In genomic region chr7:37015353-37016034, GRCh38 we compare ENCODE assay signal across 15 cellular contexts.
A peak's percentile ranks its signal among the peaks of the same experiment; 100 is the strongest.
DNase-seq lines count a peak whose midpoint lies in the region; ATAC-seq, FAIRE-seq and TF ChIP-seq lines count a peak whose summit lies in the region.
"Had no signal": no experiment of that assay in that cellular context is flagged by ENCODE, and none has a peak within 500 bp of the region (broad histone marks: within the 10 kb centered on the region; RNA-seq: fewer than 3 reads in every experiment).

No MANE protein-coding gene starts in this region.

- 76% methylated on average over 12 of the region's 12 CpGs for WGBS in HepG2 (ENCODE audit: low lambda C conversion rate)

- TF ChIP-seq EP300 in HepG2 (IDR thresholded peaks at IDR 0.05; ENCODE audit: low read depth in 2 of 2, low read length in 2 of 2), result 0 out of 4 replicates have a peak, but pooled peaks of 1 of the 2 experiments have one; percentile 19
- 0 out of 2 replicates have a peak, but pooled peaks have one; percentile 12 for TF ChIP-seq EP300 in HepG2 (CRISPR knock-in tag; IDR thresholded peaks at IDR 0.05; ENCODE audit: borderline replicate concordance)

- FAIRE-seq in HepG2 (lab: Jason Lieb, UNC), result no peak
- FAIRE-seq: G401.6, GM12891, H54 had no signal

- ATAC-seq in CD8-positive, alpha-beta T cell, result no peak
- ATAC-seq in HepG2 (peak; percentile 64), HG02678 (IDR thresholded peaks at IDR 0.05; ENCODE audit: unreplicated experiment) (no peak)
- ATAC-seq: HCT116 had no signal

- peaks cover 19% of the 10 kb centered on the region for H3K4me1 Mint-ChIP-seq in CD8-positive, alpha-beta T cell (ENCODE audit: low read depth)

- no peaks in the 10 kb centered on the region for H4K20me1 ChIP-seq in HepG2 (ENCODE audit: insufficient read depth, low read length)

- no peak overlapping the region for H3K4me3 Mint-ChIP-seq in CD8-positive, alpha-beta T cell
- H3K4me3 Mint-ChIP-seq: CD14-positive monocyte, IgD-negative memory B cell had no signal

- TF ChIP-seq CTCF in CD8-positive, alpha-beta T cell (IDR thresholded peaks at IDR 0.05), result no peak
- TF ChIP-seq CTCF in VCaP (conservative IDR thresholded peaks at IDR 0.05), result no peak
- no peak for TF ChIP-seq CTCF in HepG2 (CRISPR knock-in tag; IDR thresholded peaks at IDR 0.05)

- H3K9ac ChIP-seq in HepG2 (ENCODE audit: insufficient read depth, low read depth, low read length), result no peak overlapping the region
- H3K9ac ChIP-seq: GM23248 had no signal

- no peak for TF ChIP-seq POLR2A in HepG2 (IDR thresholded peaks at IDR 0.05; ENCODE audit: insufficient read depth in 1 of 2, low read depth in 2 of 2, low read length in 2 of 2)
- no peak for TF ChIP-seq POLR2A in erythroblast (IDR thresholded peaks at IDR 0.05; ENCODE audit: low read length)

- H3K27ac ChIP-seq in CD8-positive, alpha-beta T cell (ENCODE audit: low read depth, low read length), result no peak overlapping the region
- H3K27ac ChIP-seq in VCaP, result peak overlapping the region; percentile 73
- H3K27ac ChIP-seq in HepG2 (ENCODE audit: extremely low read length, insufficient read depth, low read length), result peak overlapping the region; percentile 60
- H3K27ac ChIP-seq: GM23248 had no signal

- H3K27me3 ChIP-seq in CD8-positive, alpha-beta T cell (ENCODE audit: insufficient read depth, low read length), result no peaks in the 10 kb centered on the region
- no peaks in the 10 kb centered on the region for H3K27me3 ChIP-seq in HepG2 (ENCODE audit: control insufficient read depth in 1 of 2, insufficient read depth in 2 of 2, low read length in 2 of 2)

- no peaks in the 10 kb centered on the region for H3K27me3 Mint-ChIP-seq in CD8-positive, alpha-beta T cell (ENCODE audit: low read depth)
- H3K27me3 Mint-ChIP-seq: IgD-negative memory B cell had no signal

- CTCF ChIA-PET in CD8-positive, alpha-beta T cell (lab: Charles Lee), result interaction anchor here (0.7 to 1.3 kb wide), 2 partner anchors 19 to 1076 kb away, joined by 3 to 4 read pairs; no protein-coding TSS in a partner anchor
- CTCF ChIA-PET in HepG2 (lab: Yijun Ruan, JAX; ENCODE audit: low intra/inter-chr PET ratio, low total read pairs), result no interaction called here

- peaks cover 22% of the 10 kb centered on the region for H3K36me3 ChIP-seq in CD8-positive, alpha-beta T cell (ENCODE audit: insufficient read depth, low read length)
- H3K36me3 ChIP-seq in HepG2 (replicated peaks in 1 of 2; ENCODE audit: control insufficient read depth in 1 of 2, insufficient read depth in 2 of 2, low read length in 2 of 2), result no peaks in the 10 kb centered on the region

- H3K4me2 ChIP-seq in HepG2 (ENCODE audit: low read depth, low read length), result peak overlapping the region; percentile 50

- H3K9me3 ChIP-seq in CD8-positive, alpha-beta T cell (ENCODE audit: low read length), result no peaks in the 10 kb centered on the region
- H3K9me3 ChIP-seq in HepG2 (ENCODE audit: low read length), result no peaks in the 10 kb centered on the region

- no peak overlapping the region for H3K4me3 ChIP-seq in CD8-positive, alpha-beta T cell (ENCODE audit: low read depth, low read length)
- H3K4me3 ChIP-seq in HepG2 (replicated peaks in 1 of 3; ENCODE audit: insufficient read depth in 1 of 3, low read depth in 2 of 3, low read length in 3 of 3), result peak overlapping the region in 2 of 3 experiments; percentile 13 to 28; a peak in 2 of 6 replicates
- H3K4me3 ChIP-seq: GM23248 had no signal

- BruUV-seq in HepG2 (replicated peaks; lab: Mats Ljungman, UMichigan), result no TSS peak

- no peak for TF ChIP-seq RAD21 in HepG2 (CRISPR knock-in tag; IDR thresholded peaks at IDR 0.05)

- peak overlapping the region; percentile 64 for H2AFZ ChIP-seq in HepG2 (ENCODE audit: low read length)
- H2AFZ ChIP-seq: GM23248 had no signal

- no peak for DNase-seq in CD8-positive, alpha-beta T cell
- DNase-seq in HepG2 (ENCODE audit: low spot score) (peak; percentile 46), erythroblast (lab: John Stamatoyannopoulos, UW) (no peak), SKM-1 (lab: John Stamatoyannopoulos, UW; ENCODE audit: unreplicated experiment) (no peak)
- DNase-seq: DMS79, EL, GM23248 had no signal

- in situ Hi-C loops in HepG2 (cut with HindIII; ENCODE audit: extremely low pct_ligation_motif_present, low pct_unique_long_range_greater_than_20kb), result no loop called here

- no peaks in the 10 kb centered on the region for H3K79me2 ChIP-seq in HepG2 (ENCODE audit: insufficient read depth, low read length)

- no peaks in the 10 kb centered on the region for H3K4me1 ChIP-seq in CD8-positive, alpha-beta T cell (ENCODE audit: insufficient read depth, low read length)
- H3K4me1 ChIP-seq in HepG2 (ENCODE audit: insufficient read depth, low read length), result peaks cover 53% of the 10 kb centered on the region

- POLR2A ChIA-PET in CD8-positive, alpha-beta T cell (lab: Charles Lee), result interaction anchor here (0.6 to 1.1 kb wide), 2 partner anchors 9 to 10 kb away, joined by 3 read pairs; no protein-coding TSS in a partner anchor
- POLR2A ChIA-PET in HepG2 (lab: Yijun Ruan, JAX), result interaction anchor here (0.8 to 2.7 kb wide), 6 partner anchors 18 to 140 kb away, joined by 3 to 16 read pairs (median 4); no protein-coding TSS in a partner anchor

- intact Hi-C loops in CD8-positive, alpha-beta T cell (cut with DNase I, micrococcal nuclease), result no loop called here
- intact Hi-C loops in HepG2 (cut with micrococcal nuclease; ENCODE audit: unreplicated experiment), result loop anchor here (5.0 kb wide), 1 partner anchor 57 kb away; no protein-coding TSS in a partner anchor

- peaks cover 6% of the 10 kb centered on the region for H3K9me3 Mint-ChIP-seq in CD8-positive, alpha-beta T cell

- H3K27ac Mint-ChIP-seq in CD8-positive, alpha-beta T cell, result peak overlapping the region; percentile 11

- H3K36me3 Mint-ChIP-seq in CD8-positive, alpha-beta T cell, result peaks cover 58% of the 10 kb centered on the region

TF ChIP-seq in HepG2, 621 proteins besides CTCF, POLR2A, EP300 and RAD21 (continues in another document):
- TF ChIP-seq SOX6 (IDR thresholded peaks at IDR 0.05) (no peak), SOX6 (CRISPR knock-in tag; IDR thresholded peaks at IDR 0.05) (peak; percentile 10; the same call in 1 of the 2 replicates), POLR2AphosphoS2 (IDR thresholded peaks at IDR 0.05; ENCODE audit: low read depth, low read length) (no peak), TCF7 (IDR thresholded peaks at IDR 0.05; ENCODE audit: low read depth) (peak; percentile 66), PCBP2 (optimal IDR thresholded peaks at IDR 0.05; ENCODE audit: low read depth, low read length, poor library complexity, severe bottlenecking) (no peak), GFI1 (CRISPR knock-in tag; IDR thresholded peaks at IDR 0.05; ENCODE audit: borderline replicate concordance) (0 out of 2 replicates have a peak, but pooled peaks have one; percentile 20), FOXM1 (CRISPR knock-in tag; IDR thresholded peaks at IDR 0.05) (no peak), ZNF275 (CRISPR knock-in tag; IDR thresholded peaks at IDR 0.05; ENCODE audit: borderline replicate concordance) (0 out of 2 replicates have a peak, but pooled peaks have one; percentile 27), GATAD2A (CRISPR knock-in tag; IDR thresholded peaks at IDR 0.05) (0 out of 2 replicates have a peak, but pooled peaks have one; percentile 2), NR2F6 (IDR thresholded peaks at IDR 0.05) (0 out of 2 replicates have a peak, but pooled peaks have one; percentile 13), NR2F6 (CRISPR knock-in tag; IDR thresholded peaks at IDR 0.05) (no peak), ZNF24 (IDR thresholded peaks at IDR 0.05) (no peak), CREB3 (CRISPR knock-in tag; IDR thresholded peaks at IDR 0.05) (0 out of 2 replicates have a peak, but pooled peaks have one; percentile 35), TFE3 (CRISPR knock-in tag; IDR thresholded peaks at IDR 0.05) (peak; percentile 11; the same call in 1 of the 2 replicates), HNRNPH1 (optimal IDR thresholded peaks at IDR 0.05; ENCODE audit: low read depth, low read length) (no peak), CC2D1A (CRISPR knock-in tag; IDR thresholded peaks at IDR 0.05) (no peak), MED1 (CRISPR knock-in tag; IDR thresholded peaks at IDR 0.05) (peak; percentile 42; the same call in 1 of the 2 replicates)
